In genomic region chr1:115839706-115840095, GRCh38 we compare ENCODE assay signal across 9 cellular contexts. TPM values are rescaled to one million over a fixed set of nuclear protein-coding genes. Genes with fewer than 3 reads are reported as not detected.
DNase-seq lines count a peak whose midpoint lies in the region; ATAC-seq and TF ChIP-seq lines count a peak whose summit lies in the region.
"Had no signal": no experiment of that assay in that cellular context is flagged by ENCODE, and none has a peak within 500 bp of the region (broad histone marks: within the 10 kb centered on the region; RNA-seq: fewer than 3 reads in every experiment).

No MANE protein-coding gene starts in this region.

- no peak for TF ChIP-seq CTCF in HEK293 (tag by site-specific recombination; IDR thresholded peaks at IDR 0.05)
- no peak for TF ChIP-seq CTCF in PC-9 (conservative IDR thresholded peaks at IDR 0.05)
- no peak for TF ChIP-seq CTCF in esophagus squamous epithelium (IDR thresholded peaks at IDR 0.05)
- no peak for TF ChIP-seq CTCF in psoas muscle (IDR thresholded peaks at IDR 0.05)
- TF ChIP-seq CTCF in GM10248 (IDR thresholded peaks at IDR 0.05; ENCODE audit: control extremely low read depth, extremely low read depth, low read depth, missing control alignments) = no peak

- H3K27ac ChIP-seq in HEK293 (ENCODE audit: extremely low read depth, low read depth, low read length) (peak overlapping the region; percentile 59), PC-9 (no peak overlapping the region), esophagus squamous epithelium (peak overlapping the region; percentile 66 to 90 (median 87)), psoas muscle (no peak overlapping the region)

- TF ChIP-seq POLR2A in esophagus squamous epithelium (IDR thresholded peaks at IDR 0.05) = no peak

- BruUV-seq in PC-9 (replicated peaks; lab: Mats Ljungman, UMichigan) = no TSS peak

- WGBS in esophagus squamous epithelium, 2 donors = 1 to 9% methylated on average over 15 of the region's 16 CpGs
- 3 to 5% (median 4%) methylated on average over 16 of the region's 16 CpGs for WGBS in psoas muscle, 3 donors

- no peaks in the 10 kb centered on the region for H3K9me2 ChIP-seq in PC-9 (ENCODE audit: insufficient read depth)

- 0 out of 2 replicates have a peak overlapping the region, but pooled peaks have one; percentile 6 for H3K4me2 ChIP-seq in PC-9

- CTCF ChIA-PET in HEK293 (lab: Yijun Ruan, JAX) = no interaction called here
- CTCF ChIA-PET in PC-9 (lab: Charles Lee) = no interaction called here
- CTCF ChIA-PET in GM10248 (lab: Yijun Ruan, JAX) = interaction anchor here (0.9 to 1.1 kb wide), 2 partner anchors 10 to 133 kb away, joined by 3 read pairs; no protein-coding TSS in a partner anchor

- POLR2A ChIA-PET in HEK293 (lab: Yijun Ruan, JAX) (interaction anchor here (1.0 to 1.1 kb wide), 2 partner anchors 11 to 138 kb away, joined by 3 to 5 read pairs; no protein-coding TSS in a partner anchor), PC-9 (lab: Charles Lee; ENCODE audit: unreplicated experiment) (interaction anchor here (0.7 kb wide), 1 partner anchor 198 kb away, joined by 5 read pairs; no protein-coding TSS in a partner anchor), GM10248 (lab: Yijun Ruan, JAX) (no interaction called here)

- ATAC-seq in psoas muscle = peak in 1 of 4 donors; percentile 15

- H3K27me3 ChIP-seq in PC-9 (ENCODE audit: insufficient read depth, low read depth) = peaks cover 20% of the 10 kb centered on the region
- H3K27me3 ChIP-seq in esophagus squamous epithelium = peaks cover 0 to 84% (median 7%) of the 10 kb centered on the region in 4 donors
- peaks cover 0 to 94% (median 33%) of the 10 kb centered on the region in 3 donors for H3K27me3 ChIP-seq in psoas muscle (ENCODE audit: insufficient read depth in 3 of 3, low read length in 2 of 3)

- no peak overlapping the region for H2AFZ ChIP-seq in PC-9

- no peaks in the 10 kb centered on the region for H3K36me3 ChIP-seq in HEK293 (ENCODE audit: control insufficient read depth in 2 of 2, insufficient read depth in 1 of 2, low read length in 2 of 2)
- H3K36me3 ChIP-seq in PC-9 (ENCODE audit: low read depth) = no peaks in the 10 kb centered on the region
- H3K36me3 ChIP-seq in esophagus squamous epithelium = no peaks in the 10 kb centered on the region
- no peaks in the 10 kb centered on the region for H3K36me3 ChIP-seq in psoas muscle (ENCODE audit: insufficient read depth in 1 of 2, low read depth in 1 of 2)

- DNase-seq in PC-9 (no peak), esophagus squamous epithelium (lab: John Stamatoyannopoulos, UW) (no peak), psoas muscle (no peak), GM10248 (ENCODE audit: extremely low spot score) (no peak), AG20443 (ENCODE audit: low spot score) (no peak)
- DNase-seq in stimulated activated naive CD4-positive, alpha-beta T cell (lab: John Stamatoyannopoulos, UW) = no peak

- no peaks in the 10 kb centered on the region for H4K20me1 ChIP-seq in PC-9 (ENCODE audit: insufficient read depth)

- H3K9me3 ChIP-seq in HEK293 (ENCODE audit: control insufficient read depth, insufficient read depth, low read depth, low read length) (no peaks in the 10 kb centered on the region), PC-9 (ENCODE audit: insufficient read depth, low read depth) (no peaks in the 10 kb centered on the region), esophagus squamous epithelium (no peaks in the 10 kb centered on the region), psoas muscle (no peaks in the 10 kb centered on the region)

- intact Hi-C loops in PC-9 (cut with micrococcal nuclease; ENCODE audit: unreplicated experiment) (no loop called here), esophagus squamous epithelium (cut with DNase I) (no loop called here), psoas muscle (cut with DNase I) (no loop called here)

- H3K4me1 ChIP-seq in HEK293 (ENCODE audit: control insufficient read depth, insufficient read depth, low read length) (0 out of 2 replicates have a peak, but pooled peaks cover 2% of the 10 kb centered on the region), PC-9 (replicated peaks; ENCODE audit: insufficient read depth) (no peaks in the 10 kb centered on the region), esophagus squamous epithelium (peaks cover 16 to 43% (median 19%) of the 10 kb centered on the region in 3 donors), psoas muscle (peaks cover 11% of the 10 kb centered on the region)

- H3K4me3 ChIP-seq in HEK293 (ENCODE audit: low read depth, low read length) (peak overlapping the region; percentile 66), PC-9 (no peak overlapping the region), esophagus squamous epithelium (peak overlapping the region; percentile 48 to 59 (median 58)), psoas muscle (peak overlapping the region; percentile 53)

- H3K79me2 ChIP-seq in PC-9 (ENCODE audit: low read depth) = no peaks in the 10 kb centered on the region

- H3F3A ChIP-seq in PC-9 (ENCODE audit: insufficient read depth, low read depth) = no peaks in the 10 kb centered on the region

TF ChIP-seq in HEK293, 187 proteins besides CTCF, POLR2A, EP300 and RAD21:
- TF ChIP-seq ZNF560 (tag by site-specific recombination; IDR thresholded peaks at IDR 0.05; ENCODE audit: borderline replicate concordance) = no peak
- no peak for TF ChIP-seq ZSCAN4 (tag by site-specific recombination; IDR thresholded peaks at IDR 0.05)
- TF ChIP-seq ZNF600 (tag by site-specific recombination; IDR thresholded peaks at IDR 0.05) = no peak
- TF ChIP-seq ZNF157 (tag by site-specific recombination; IDR thresholded peaks at IDR 0.05) = no peak
- TF ChIP-seq ZNF626 (tag by site-specific recombination; IDR thresholded peaks at IDR 0.05) = no peak
- no peak for TF ChIP-seq ZNF335 (tag by site-specific recombination; conservative IDR thresholded peaks at IDR 0.05)
- no peak for TF ChIP-seq ZNF140 (tag by site-specific recombination; IDR thresholded peaks at IDR 0.05)
- no peak for TF ChIP-seq ZNF398 (tag by site-specific recombination; IDR thresholded peaks at IDR 0.05)
- no peak for TF ChIP-seq GLI4 (tag by site-specific recombination; IDR thresholded peaks at IDR 0.05)
- no peak for TF ChIP-seq ZSCAN23 (tag by site-specific recombination; IDR thresholded peaks at IDR 0.05)
- no peak for TF ChIP-seq KLF8 (tag by site-specific recombination; IDR thresholded peaks at IDR 0.05)
- no peak for TF ChIP-seq ZNF175 (tag by site-specific recombination; IDR thresholded peaks at IDR 0.05)
- TF ChIP-seq ZNF19 (tag by site-specific recombination; IDR thresholded peaks at IDR 0.05; ENCODE audit: low read depth) = no peak
TF ChIP-seq in HEK293: peak in this region for 0.

RNA-seq across cellular contexts. Expression of gene NHLH2, which starts 1.2 kb away (rescaled TPM):
- total RNA-seq in PC-9 (2021) = not detected in 2 replicates
- 1 to 10 TPM; 1.6 to 2.7 (median 2.5) TPM for total RNA-seq in esophagus squamous epithelium
- total RNA-seq in psoas muscle = not detected
- polyA plus RNA-seq in psoas muscle = not detected
- total RNA-seq: subcutaneous adipose tissue had no signal
- polyA plus RNA-seq: IgD-negative memory B cell had no signal

Comparison
In these comparisons a context has a peak if more than half of its experiments do, and no peak if none do; other contexts are left out.
1. H3K27ac ChIP-seq: peak in HEK293 (single experiment) and esophagus squamous epithelium (4 of 4); none in PC-9 (single experiment) and psoas muscle (single experiment).